Comparison of ENCODE assay signal across 29 cellular contexts in the genomic region with DNA sequence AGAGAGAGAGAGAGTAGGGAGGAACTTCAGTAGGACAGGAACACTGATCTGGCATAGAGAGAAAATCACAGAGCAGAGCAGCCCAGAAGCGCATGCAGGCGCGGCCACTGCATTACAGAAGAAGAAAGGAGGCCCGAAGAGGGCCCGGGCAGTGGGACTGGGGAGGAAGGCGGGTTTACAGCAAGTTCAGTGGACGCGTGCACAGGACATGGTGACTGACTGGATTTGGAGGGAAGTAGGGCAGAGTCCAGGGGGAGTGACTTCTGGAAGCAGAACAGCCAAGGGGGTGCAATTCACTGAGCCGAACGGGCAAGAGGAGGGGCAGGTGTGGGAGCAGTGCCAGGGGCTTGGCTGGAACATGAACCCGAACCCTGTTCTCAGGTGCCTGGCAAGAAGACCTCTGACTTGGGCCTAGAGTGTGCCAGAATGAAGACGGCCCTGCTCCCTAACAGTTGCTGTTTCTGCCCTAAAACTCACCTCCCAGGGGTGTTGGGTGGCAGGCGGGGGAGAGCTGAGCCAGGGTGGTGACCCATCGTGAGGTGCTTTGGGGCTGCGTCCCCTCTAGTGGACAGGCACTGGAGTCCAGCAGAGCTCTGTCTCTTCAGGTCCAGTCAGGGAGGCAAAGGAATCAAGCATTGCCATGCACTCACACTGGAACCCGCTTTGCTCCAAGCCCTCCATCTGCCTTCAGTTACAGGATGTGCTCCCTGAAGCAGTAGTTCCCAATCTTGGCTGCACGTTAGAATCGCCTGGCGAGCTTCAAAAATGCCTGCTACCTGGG.
DNase-seq lines count a peak whose midpoint lies in the region; ATAC-seq, FAIRE-seq and TF ChIP-seq lines count a peak whose summit lies in the region.
"Had no signal": no experiment of that assay in that cellular context is flagged by ENCODE, and none has a peak within 500 bp of the region (broad histone marks: within the 10 kb centered on the region; RNA-seq: fewer than 3 reads in every experiment).

No MANE protein-coding gene starts in this region.

- H3K23me2 ChIP-seq in H1 (ENCODE audit: low read depth, low read length), result no peaks in the 10 kb centered on the region

- DNase-seq in H1 (ENCODE audit: low read depth in 1 of 2, low spot score in 2 of 2) (no peak), mesendoderm (no peak), kidney tubule cell (ENCODE audit: low spot score) (no peak), GM12891 (ENCODE audit: insufficient read length, low spot score) (no peak)
- no peak for DNase-seq in stimulated activated effector memory CD8-positive, alpha-beta T cell treated with anti-CD3 and anti-CD28 coated beads, Interleukin-12 subunit alpha, Interleukin-12 subunit beta, amount 100 ng/mL, for 72 hours (ENCODE audit: low spot score in 2 of 2)
- DNase-seq: activated CD4-positive, alpha-beta T cell treated with anti-CD3 and anti-CD28 coated beads for 1 hour; activated T-cell treated with anti-CD3 and anti-CD28 coated beads, Interleukin-2, amount 50 U/mL, for 24 hours; C1 segment of cervical spinal cord; effector memory CD4-positive, alpha-beta T cell; foreskin melanocyte; hippocampal formation; lower lobe of right lung; MV-4-11; naive thymus-derived CD8-positive, alpha-beta T cell; NCI-H1694 treated with DMSO at 0.1 percent for 48 hours; NCI-H526 treated with DMSO at 0.1 percent for 48 hours; ovary; retina; RPMI8226; stimulated activated CD4-positive, alpha-beta T cell treated with anti-CD3 and anti-CD28 coated beads, Interleukin-4, amount 100 ng/mL, for 1 hour; stimulated activated naive CD4-positive, alpha-beta T cell treated with Interleukin-2 at 50 U/mL for 16 hours; tibial artery had no signal

- no peak overlapping the region for H3K4ac ChIP-seq in H1 (replicated peaks; ENCODE audit: insufficient read length, low read depth, low read length)
- no peak overlapping the region for H3K4ac ChIP-seq in mesendoderm (ENCODE audit: low read depth, low read length)

- peaks cover 17% of the 10 kb centered on the region for H3K27me3 Mint-ChIP-seq in IgD-negative memory B cell

- peaks cover 0 to 12% (median 8%) of the 10 kb centered on the region in 4 experiments for H3K4me1 ChIP-seq in H1 (replicated peaks in 1 of 4; ENCODE audit: control insufficient read depth in 3 of 4, insufficient read depth in 4 of 4, low read length in 3 of 4)
- H3K4me1 ChIP-seq in mesendoderm (ENCODE audit: control insufficient read depth, low read depth, low read length), result peaks cover 15% of the 10 kb centered on the region
- H3K4me1 ChIP-seq: lower lobe of right lung, tibial artery had no signal

- H3K4me3 Mint-ChIP-seq in IgD-negative memory B cell, result peak overlapping the region; percentile 10 to 91 (median 66)
- no peak overlapping the region for H3K4me3 Mint-ChIP-seq in stimulated activated effector memory CD8-positive, alpha-beta T cell treated with anti-CD3 and anti-CD28 coated beads, Interleukin-12 subunit alpha, Interleukin-12 subunit beta, amount 100 ng/mL, for 72 hours
- H3K4me3 Mint-ChIP-seq: activated T-cell treated with anti-CD3 and anti-CD28 coated beads, Interleukin-2, amount 50 U/mL, for 24 hours; brain; naive thymus-derived CD8-positive, alpha-beta T cell had no signal

- no peaks in the 10 kb centered on the region for H3K36me3 Mint-ChIP-seq in IgD-negative memory B cell
- H3K36me3 Mint-ChIP-seq in stimulated activated effector memory CD8-positive, alpha-beta T cell treated with anti-CD3 and anti-CD28 coated beads, Interleukin-12 subunit alpha, Interleukin-12 subunit beta, amount 100 ng/mL, for 72 hours, result no peaks in the 10 kb centered on the region
- H3K36me3 Mint-ChIP-seq: brain; naive thymus-derived CD8-positive, alpha-beta T cell had no signal

- no peak overlapping the region for H3K14ac ChIP-seq in H1 (ENCODE audit: insufficient read length)

- H3K27me3 ChIP-seq in H1 (replicated peaks in 1 of 4; ENCODE audit: control insufficient read depth in 3 of 4, extremely low read depth in 1 of 4, insufficient read depth in 3 of 4, low read length in 3 of 4) (no peaks in the 10 kb centered on the region; a peak in 2 of 7 replicates), mesendoderm (ENCODE audit: insufficient read depth, low read length, poor library complexity) (no peaks in the 10 kb centered on the region)
- H3K27me3 ChIP-seq: ovary had no signal

- peak in 1 of 2 experiments; percentile 7; a peak in 1 of 4 replicates for TF ChIP-seq RAD21 in H1 (IDR thresholded peaks at IDR 0.05 in 1 of 2, conservative IDR thresholded peaks at IDR 0.05 in 1 of 2; ENCODE audit: low read depth in 2 of 2, low read length in 2 of 2)

- H3K4me1 Mint-ChIP-seq in IgD-negative memory B cell, result peaks cover 41 to 56% (median 54%) of the 10 kb centered on the region in 3 donors
- no peaks in the 10 kb centered on the region for H3K4me1 Mint-ChIP-seq in stimulated activated effector memory CD8-positive, alpha-beta T cell treated with anti-CD3 and anti-CD28 coated beads, Interleukin-12 subunit alpha, Interleukin-12 subunit beta, amount 100 ng/mL, for 72 hours

- H2BK120ac ChIP-seq in H1 (replicated peaks; ENCODE audit: low read depth, low read length) (no peak overlapping the region), mesendoderm (ENCODE audit: low read depth, low read length) (no peak overlapping the region)

- no peak for TF ChIP-seq EP300 in H1 (IDR thresholded peaks at IDR 0.05; ENCODE audit: borderline replicate concordance in 1 of 2, low read depth in 2 of 2, low read length in 2 of 2)

- TF ChIP-seq POLR2A in H1 (IDR thresholded peaks at IDR 0.05; ENCODE audit: control extremely low read depth in 1 of 2, low read depth in 2 of 2, low read length in 2 of 2) (no peak), GM12891 (IDR thresholded peaks at IDR 0.05; ENCODE audit: low read depth, low read length) (no peak)

- H4K5ac ChIP-seq in H1 (ENCODE audit: insufficient read length, low read depth, low read length) (no peak overlapping the region), mesendoderm (ENCODE audit: low read length) (no peak overlapping the region)

- ATAC-seq in stimulated activated effector memory CD8-positive, alpha-beta T cell treated with anti-CD3 and anti-CD28 coated beads, Interleukin-12 subunit alpha, Interleukin-12 subunit beta, amount 100 ng/mL, for 72 hours, result peak; percentile 9
- no peak for ATAC-seq in HG02759 (IDR thresholded peaks at IDR 0.05; ENCODE audit: unreplicated experiment)
- ATAC-seq in GM18861 (IDR thresholded peaks at IDR 0.05; ENCODE audit: unreplicated experiment), result no peak
- ATAC-seq: esophagus mucosa; lower lobe of right lung; naive thymus-derived CD8-positive, alpha-beta T cell had no signal

- H2BK20ac ChIP-seq in H1 (ENCODE audit: low read length), result 0 out of 2 replicates have a peak overlapping the region, but pooled peaks have one; percentile 61

- no peak for TF ChIP-seq CTCF in H1 (IDR thresholded peaks at IDR 0.05; ENCODE audit: control extremely low read depth in 1 of 3, insufficient read depth in 1 of 3, low read depth in 1 of 3, low read length in 3 of 3)

- H2AK5ac ChIP-seq in H1 (ENCODE audit: low read depth, low read length) (no peak overlapping the region), mesendoderm (ENCODE audit: low read length) (no peak overlapping the region)

- H3K27ac Mint-ChIP-seq in IgD-negative memory B cell, result peak overlapping the region in 2 of 3 donors; percentile 57 to 83
- H3K27ac Mint-ChIP-seq in stimulated activated effector memory CD8-positive, alpha-beta T cell treated with anti-CD3 and anti-CD28 coated beads, Interleukin-12 subunit alpha, Interleukin-12 subunit beta, amount 100 ng/mL, for 72 hours, result no peak overlapping the region
- H3K27ac Mint-ChIP-seq: activated T-cell treated with anti-CD3 and anti-CD28 coated beads, Interleukin-2, amount 50 U/mL, for 24 hours had no signal

- no peak overlapping the region for H2BK5ac ChIP-seq in H1 (ENCODE audit: low read depth, low read length)
- no peak overlapping the region for H2BK5ac ChIP-seq in mesendoderm (ENCODE audit: low read length)

- H3K4me2 ChIP-seq in H1 (ENCODE audit: insufficient read depth in 1 of 2, low read depth in 2 of 2, low read length in 2 of 2) (no peak overlapping the region), mesendoderm (ENCODE audit: low read length) (no peak overlapping the region)
- H3K4me2 ChIP-seq: KMS-11 had no signal

- H3K79me1 ChIP-seq in H1 (ENCODE audit: low read depth, low read length) (no peaks in the 10 kb centered on the region), mesendoderm (ENCODE audit: low read length) (no peaks in the 10 kb centered on the region)

- no peaks in the 10 kb centered on the region for H4K20me1 ChIP-seq in H1 (replicated peaks in 1 of 2; ENCODE audit: control insufficient read depth in 1 of 2, insufficient read depth in 2 of 2, low read length in 2 of 2)

- CTCF ChIA-PET in H1 (lab: Charles Lee; ENCODE audit: partially characterized antibody), result interaction anchor here (0.6 kb wide), 1 partner anchor 256 kb away, joined by 3 read pairs; no protein-coding TSS in a partner anchor

- H3K79me2 ChIP-seq in H1 (ENCODE audit: control insufficient read depth in 1 of 2, insufficient read depth in 2 of 2, low read length in 2 of 2) (no peaks in the 10 kb centered on the region), mesendoderm (ENCODE audit: control insufficient read depth, insufficient read depth, low read length) (no peaks in the 10 kb centered on the region)

- FAIRE-seq in H1 (lab: Jason Lieb, UNC) (no peak), GM12891 (lab: Jason Lieb, UNC) (no peak)
- FAIRE-seq: D721Med had no signal

- no peaks in the 10 kb centered on the region for H3K36me3 ChIP-seq in H1 (ENCODE audit: control insufficient read depth in 2 of 4, insufficient read depth in 4 of 4, low read length in 3 of 4)
- no peaks in the 10 kb centered on the region for H3K36me3 ChIP-seq in mesendoderm (ENCODE audit: control insufficient read depth, insufficient read depth, low read length)
- H3K36me3 ChIP-seq: lower lobe of right lung, ovary, tibial artery had no signal

- H3K9me3 Mint-ChIP-seq in IgD-negative memory B cell, result no peaks in the 10 kb centered on the region
- H3K9me3 Mint-ChIP-seq in stimulated activated effector memory CD8-positive, alpha-beta T cell treated with anti-CD3 and anti-CD28 coated beads, Interleukin-12 subunit alpha, Interleukin-12 subunit beta, amount 100 ng/mL, for 72 hours, result no peaks in the 10 kb centered on the region
- H3K9me3 Mint-ChIP-seq: activated T-cell treated with anti-CD3 and anti-CD28 coated beads, Interleukin-2, amount 50 U/mL, for 24 hours; naive thymus-derived CD8-positive, alpha-beta T cell had no signal

- H3K27ac ChIP-seq in H1 (ENCODE audit: low read depth, low read length), result no peak overlapping the region
- no peak overlapping the region for H3K27ac ChIP-seq in mesendoderm (ENCODE audit: low read depth, low read length)
- H3K27ac ChIP-seq: KMS-11, lower lobe of right lung, ovary, tibial artery had no signal

- peak overlapping the region; percentile 75; the same call in 1 of the 2 replicates for H2BK12ac ChIP-seq in H1 (ENCODE audit: low read depth, low read length)

- H3K56ac ChIP-seq in H1 (replicated peaks; ENCODE audit: insufficient read length, low read depth, low read length) (no peak overlapping the region), mesendoderm (ENCODE audit: low read length) (peak overlapping the region; percentile 26)

- no peaks in the 10 kb centered on the region for H3K9me3 ChIP-seq in H1 (ENCODE audit: insufficient read depth in 2 of 2, low read depth in 1 of 2, low read length in 1 of 2)
- H3K9me3 ChIP-seq: lower lobe of right lung, ovary, tibial artery had no signal

- POLR2A ChIA-PET in H1 (lab: Charles Lee; ENCODE audit: partially characterized antibody), result no interaction called here

- peak overlapping the region; percentile 72; the same call in 1 of the 2 replicates for H2BK15ac ChIP-seq in H1 (ENCODE audit: low read length)
- no peak overlapping the region for H2BK15ac ChIP-seq in mesendoderm (replicated peaks; ENCODE audit: low read depth)

- H2AFZ ChIP-seq in H1 (ENCODE audit: low read length), result no peak overlapping the region

- no peak overlapping the region for H3K9ac ChIP-seq in H1 (replicated peaks in 1 of 4; ENCODE audit: extremely low read depth in 1 of 4, low read depth in 3 of 4, low read length in 3 of 4)
- H3K9ac ChIP-seq in mesendoderm (ENCODE audit: low read length), result no peak overlapping the region
- H3K9ac ChIP-seq: KMS-11 had no signal

- H3K4me3 ChIP-seq in H1 (ENCODE audit: extremely low read depth in 1 of 4, insufficient read depth in 2 of 4, low read depth in 3 of 4, low read length in 4 of 4) (no peak overlapping the region), mesendoderm (ENCODE audit: low read length) (no peak overlapping the region)
- H3K4me3 ChIP-seq: lower lobe of right lung, ovary, tibial artery had no signal

- H4K8ac ChIP-seq in H1 (ENCODE audit: extremely low read depth, insufficient read depth, low read length), result no peak overlapping the region
- H4K8ac ChIP-seq in mesendoderm (ENCODE audit: low read depth, low read length), result no peak overlapping the region

- H3K23ac ChIP-seq in H1 (ENCODE audit: insufficient read length) (no peak overlapping the region), mesendoderm (ENCODE audit: low read length) (no peak overlapping the region)

- WGBS in H1 (ENCODE audit: extremely low coverage in 1 of 2, insufficient coverage in 1 of 2, insufficient read length in 1 of 2, insufficient replicate concordance in 2 of 2, low coverage in 1 of 2, low lambda C conversion rate in 2 of 2, missing lambda C conversion rate in 1 of 2), 2 experiments, result 87% methylated on average over 19 of the region's 19 CpGs; no CpG with 5 or more reads in 1 of the 2 experiments
- no CpG with 5 or more reads among the region's 19 CpGs for WGBS in mesendoderm (ENCODE audit: extremely low coverage, insufficient coverage, low lambda C conversion rate)

- no peak overlapping the region for H4K91ac ChIP-seq in H1 (replicated peaks; ENCODE audit: insufficient read length, low read length)

- H3K18ac ChIP-seq in H1 (ENCODE audit: extremely low read depth, low read length) (peak overlapping the region; percentile 38; the same call in 1 of the 2 replicates), mesendoderm (ENCODE audit: low read length) (peak overlapping the region; percentile 15)
